15 cellular contexts compared by ENCODE assay signal in the genomic region with DNA sequence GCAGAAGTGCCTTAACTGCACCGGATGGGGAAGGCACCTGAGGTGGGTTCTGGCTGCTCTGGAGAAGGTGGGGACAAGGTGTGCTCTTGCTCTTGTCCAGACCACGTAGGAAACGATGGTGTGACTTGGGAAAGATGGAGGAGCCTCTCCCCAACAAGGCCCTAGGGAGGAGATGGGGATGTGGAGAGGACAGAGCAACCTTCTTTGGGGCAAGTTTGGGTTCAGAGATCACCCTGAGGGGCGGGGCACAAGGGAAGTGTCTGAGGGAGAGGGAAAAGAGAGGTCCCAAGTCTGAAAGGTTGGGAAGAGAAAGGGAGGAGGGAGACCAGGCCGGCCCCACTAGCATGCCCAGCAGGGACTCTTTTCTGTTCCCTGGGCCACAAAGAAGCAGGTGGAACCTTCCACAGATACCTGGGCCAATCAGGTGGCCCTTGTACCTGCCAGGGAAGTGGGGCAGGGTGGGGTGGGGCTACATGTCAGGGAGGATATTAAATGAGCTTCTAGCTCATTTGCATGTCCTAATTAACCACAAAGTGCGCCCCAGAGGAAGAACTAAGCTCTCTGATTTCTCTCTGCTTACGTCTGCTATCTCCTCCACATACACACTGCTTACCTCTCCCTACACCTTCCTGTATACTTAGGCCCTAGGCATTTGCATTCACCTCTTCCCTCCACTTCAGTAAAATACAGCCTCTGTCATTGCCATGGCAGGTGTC. TPM values are rescaled to one million over a fixed set of nuclear protein-coding genes. Genes with fewer than 3 reads are reported as not detected.
DNase-seq lines count a peak whose midpoint lies in the region; ATAC-seq, FAIRE-seq and TF ChIP-seq lines count a peak whose summit lies in the region.
"Had no signal": no experiment of that assay in that cellular context is flagged by ENCODE, and none has a peak within 500 bp of the region (broad histone marks: within the 10 kb centered on the region; RNA-seq: fewer than 3 reads in every experiment).

No MANE protein-coding gene starts in this region.

- H3K27ac ChIP-seq in CD4-positive, alpha-beta memory T cell (ENCODE audit: low read depth, low read length), result peak overlapping the region; percentile 41
- no peak overlapping the region for H3K27ac ChIP-seq in HEK293 (ENCODE audit: extremely low read depth, low read depth, low read length)
- H3K27ac ChIP-seq in astrocyte (ENCODE audit: low read depth, low read length), result no peak overlapping the region
- H3K27ac ChIP-seq in mesenchymal stem cell (ENCODE audit: low read length, poor library complexity, severe bottlenecking), result no peak overlapping the region
- H3K27ac ChIP-seq in foreskin keratinocyte, result no peak overlapping the region
- H3K27ac ChIP-seq: BLaER1 had no signal

- peaks cover 3% of the 10 kb centered on the region for H4K20me1 ChIP-seq in astrocyte (ENCODE audit: insufficient read depth, low read length)
- H4K20me1 ChIP-seq: BLaER1 had no signal

- H3K36me3 Mint-ChIP-seq in CD4-positive, alpha-beta memory T cell, result no peaks in the 10 kb centered on the region
- H3K36me3 Mint-ChIP-seq in astrocyte (ENCODE audit: low read depth, unreplicated experiment), result peaks cover 4% of the 10 kb centered on the region

- no peak for ATAC-seq in foreskin keratinocyte

- H3K9me3 Mint-ChIP-seq in CD4-positive, alpha-beta memory T cell, result no peaks in the 10 kb centered on the region
- no peaks in the 10 kb centered on the region for H3K9me3 Mint-ChIP-seq in astrocyte (ENCODE audit: unreplicated experiment)
- H3K9me3 Mint-ChIP-seq: activated CD4-positive, alpha-beta memory T cell treated with anti-CD3 and anti-CD28 coated beads, Interleukin-2, amount 10 ng/mL, durations not matched to agents 7 days and 5 days had no signal

- no peaks in the 10 kb centered on the region for H3K27me3 ChIP-seq in CD4-positive, alpha-beta memory T cell (ENCODE audit: insufficient read depth, low read length)
- no peaks in the 10 kb centered on the region for H3K27me3 ChIP-seq in astrocyte (ENCODE audit: insufficient read depth, low read length)
- no peaks in the 10 kb centered on the region for H3K27me3 ChIP-seq in mesenchymal stem cell (ENCODE audit: control insufficient read depth in 1 of 2, insufficient read depth in 1 of 2, low read length in 2 of 2)
- H3K27me3 ChIP-seq in MG63, result no peaks in the 10 kb centered on the region
- no peaks in the 10 kb centered on the region for H3K27me3 ChIP-seq in foreskin keratinocyte
- H3K27me3 ChIP-seq: BLaER1 had no signal

- no peak overlapping the region for H3K4ac ChIP-seq in mesenchymal stem cell (ENCODE audit: low read depth in 1 of 2, low read length in 2 of 2)

- H4K91ac ChIP-seq in mesenchymal stem cell (ENCODE audit: low read length), result peak overlapping the region; percentile 41

- no peaks in the 10 kb centered on the region for H3K27me3 Mint-ChIP-seq in CD4-positive, alpha-beta memory T cell
- H3K27me3 Mint-ChIP-seq in astrocyte (ENCODE audit: low read depth, unreplicated experiment), result peaks cover 2% of the 10 kb centered on the region
- H3K27me3 Mint-ChIP-seq: activated CD4-positive, alpha-beta memory T cell treated with anti-CD3 and anti-CD28 coated beads, Interleukin-2, amount 10 ng/mL, durations not matched to agents 7 days and 5 days had no signal

- H3K9me3 ChIP-seq in CD4-positive, alpha-beta memory T cell (ENCODE audit: control insufficient read depth in 1 of 2, low read length in 2 of 2), result no peaks in the 10 kb centered on the region
- H3K9me3 ChIP-seq in HEK293 (ENCODE audit: control insufficient read depth, insufficient read depth, low read depth, low read length) (no peaks in the 10 kb centered on the region), astrocyte (ENCODE audit: insufficient read depth, low read depth, low read length) (no peaks in the 10 kb centered on the region), mesenchymal stem cell (ENCODE audit: control insufficient read depth, low read length) (no peaks in the 10 kb centered on the region), MG63 (no peaks in the 10 kb centered on the region; the same call in 1 of the 2 replicates)
- H3K9me3 ChIP-seq: BLaER1 had no signal

- POLR2A ChIA-PET in CD4-positive, alpha-beta memory T cell (lab: Charles Lee; ENCODE audit: partially characterized antibody), result interaction anchor here (0.8 to 4.0 kb wide), 2 partner anchors 16 to 32 kb away, joined by 7 to 19 read pairs; a partner anchor contains a TSS
- POLR2A ChIA-PET in HEK293 (lab: Yijun Ruan, JAX), result no interaction called here

- H3K27ac Mint-ChIP-seq in CD4-positive, alpha-beta memory T cell, result peak overlapping the region; percentile 75 to 97 (median 93)
- H3K27ac Mint-ChIP-seq in astrocyte (ENCODE audit: unreplicated experiment), result peak overlapping the region; percentile 60
- H3K27ac Mint-ChIP-seq: activated CD4-positive, alpha-beta memory T cell treated with anti-CD3 and anti-CD28 coated beads, Interleukin-2, amount 10 ng/mL, durations not matched to agents 7 days and 5 days had no signal

- H3K9ac ChIP-seq in astrocyte (ENCODE audit: low read length) (no peak overlapping the region), mesenchymal stem cell (ENCODE audit: low read length) (no peak overlapping the region)
- H3K9ac ChIP-seq: BLaER1 had no signal

- DNase-seq in CD4-positive, alpha-beta memory T cell, result peak; percentile 58 to 83 (median 69)
- DNase-seq in astrocyte (ENCODE audit: low read depth) (no peak), mesenchymal stem cell (no peak), MG63 (no peak), hippocampal formation (lab: John Stamatoyannopoulos, UW) (no peak), foreskin keratinocyte (no peak)
- DNase-seq: activated CD4-positive, alpha-beta memory T cell treated with anti-CD3 and anti-CD28 coated beads, Interleukin-2, amount 10 ng/mL, durations not matched to agents 7 days and 5 days; activated naive CD4-positive, alpha-beta T cell treated with Interleukin-2 at 50 U/mL for 16 hours; DMS79 treated with DMSO at 0.1 percent for 48 hours; foreskin melanocyte; mesendoderm; nucleus accumbens had no signal

- H3K14ac ChIP-seq in mesenchymal stem cell (ENCODE audit: low read length in 2 of 2), result no peak overlapping the region

- peak overlapping the region; percentile 8 for H2BK15ac ChIP-seq in mesenchymal stem cell (ENCODE audit: low read depth, poor library complexity, severe bottlenecking)

- H3K23ac ChIP-seq in mesenchymal stem cell (ENCODE audit: low read length in 2 of 2), result no peak overlapping the region

- H3K79me2 ChIP-seq in astrocyte (ENCODE audit: insufficient read depth, low read length), result no peaks in the 10 kb centered on the region

- no peak overlapping the region for H2BK12ac ChIP-seq in mesenchymal stem cell (ENCODE audit: low read length in 2 of 2)

- no peak overlapping the region for H4K8ac ChIP-seq in mesenchymal stem cell (ENCODE audit: low read length)

- no peaks in the 10 kb centered on the region for H3K36me3 ChIP-seq in CD4-positive, alpha-beta memory T cell (ENCODE audit: insufficient read depth, low read length)
- H3K36me3 ChIP-seq in HEK293 (ENCODE audit: control insufficient read depth in 2 of 2, insufficient read depth in 1 of 2, low read length in 2 of 2), result no peaks in the 10 kb centered on the region
- no peaks in the 10 kb centered on the region for H3K36me3 ChIP-seq in astrocyte (ENCODE audit: insufficient read depth, low read length)
- H3K36me3 ChIP-seq in mesenchymal stem cell (ENCODE audit: control insufficient read depth in 1 of 2, insufficient read depth in 2 of 2, low read depth in 1 of 2, low read length in 2 of 2), result peaks cover 20 to 28% of the 10 kb centered on the region in 2 experiments
- no peaks in the 10 kb centered on the region for H3K36me3 ChIP-seq in MG63
- H3K36me3 ChIP-seq: BLaER1 had no signal

- H3K4me2 ChIP-seq in astrocyte (ENCODE audit: low read length), result no peak overlapping the region
- no peak overlapping the region for H3K4me2 ChIP-seq in mesenchymal stem cell (ENCODE audit: low read length, poor library complexity, severe bottlenecking)
- H3K4me2 ChIP-seq: BLaER1, smooth muscle cell had no signal

- CTCF ChIA-PET in CD4-positive, alpha-beta memory T cell (lab: Charles Lee; ENCODE audit: partially characterized antibody), result interaction anchor here (1.1 to 1.2 kb wide), 3 partner anchors 9 to 24 kb away, joined by 3 to 5 read pairs (median 3); no protein-coding TSS in a partner anchor
- CTCF ChIA-PET in HEK293 (lab: Yijun Ruan, JAX), result interaction anchor here (0.9 kb wide), 1 partner anchor 8 kb away, joined by 4 read pairs; no protein-coding TSS in a partner anchor

- no peak overlapping the region for H3K18ac ChIP-seq in mesenchymal stem cell (ENCODE audit: low read depth in 1 of 2, low read length in 2 of 2)

- TF ChIP-seq CTCF in HEK293 (tag by site-specific recombination; IDR thresholded peaks at IDR 0.05), result no peak
- TF ChIP-seq CTCF in astrocyte (IDR thresholded peaks at IDR 0.05; ENCODE audit: insufficient read depth, low read depth, low read length), result no peak
- no peak for TF ChIP-seq CTCF in foreskin keratinocyte (conservative IDR thresholded peaks at IDR 0.05)

- H3K4me1 Mint-ChIP-seq in CD4-positive, alpha-beta memory T cell, result peaks cover 20 to 42% (median 32%) of the 10 kb centered on the region in 4 donors
- no peaks in the 10 kb centered on the region for H3K4me1 Mint-ChIP-seq in astrocyte (ENCODE audit: low read depth, unreplicated experiment)

- 84% methylated on average over 7 of the region's 7 CpGs for WGBS in mesenchymal stem cell

- peak overlapping the region in 4 of 8 donors; percentile 10 to 36 (median 25) for H3K4me3 Mint-ChIP-seq in CD4-positive, alpha-beta memory T cell
- H3K4me3 Mint-ChIP-seq in astrocyte (ENCODE audit: unreplicated experiment), result no peak overlapping the region
- H3K4me3 Mint-ChIP-seq: activated CD4-positive, alpha-beta memory T cell treated with anti-CD3 and anti-CD28 coated beads, Interleukin-2, amount 10 ng/mL, durations not matched to agents 7 days and 5 days had no signal

- no peak overlapping the region for H2AK5ac ChIP-seq in mesenchymal stem cell (ENCODE audit: low read length, severe bottlenecking)

- no peak for FAIRE-seq in astrocyte (lab: Jason Lieb, UNC)

- H2BK120ac ChIP-seq in mesenchymal stem cell (ENCODE audit: low read depth, low read length), result no peak overlapping the region

- intact Hi-C loops in CD4-positive, alpha-beta memory T cell (cut with micrococcal nuclease), result loop anchor here (2.0 kb wide), 2 partner anchors 16 to 32 kb away; a partner anchor contains a TSS

- H2AFZ ChIP-seq in astrocyte (ENCODE audit: low read depth, low read length), result no peak overlapping the region
- H2AFZ ChIP-seq in mesenchymal stem cell (ENCODE audit: low read depth, low read length), result no peak overlapping the region

- no peak overlapping the region for H2BK5ac ChIP-seq in mesenchymal stem cell (ENCODE audit: low read depth, low read length, poor library complexity, severe bottlenecking)

- peak overlapping the region in 1 of 2 donors; percentile 19 for H3K4me3 ChIP-seq in CD4-positive, alpha-beta memory T cell (ENCODE audit: low read length in 2 of 2)
- no peak overlapping the region for H3K4me3 ChIP-seq in HEK293 (ENCODE audit: low read depth, low read length)
- H3K4me3 ChIP-seq in astrocyte (ENCODE audit: insufficient read depth, low read depth, low read length), result no peak overlapping the region
- H3K4me3 ChIP-seq in mesenchymal stem cell (ENCODE audit: insufficient read depth in 1 of 2, low read depth in 1 of 2, low read length in 2 of 2), result no peak overlapping the region
- no peak overlapping the region for H3K4me3 ChIP-seq in MG63
- H3K4me3 ChIP-seq: BLaER1, smooth muscle cell had no signal

- H3K79me1 ChIP-seq in mesenchymal stem cell (replicated peaks; ENCODE audit: low read length, poor library complexity, severe bottlenecking), result peaks cover under 1% of the 10 kb centered on the region

- peaks cover 22% of the 10 kb centered on the region for H3K4me1 ChIP-seq in CD4-positive, alpha-beta memory T cell (ENCODE audit: insufficient read depth, low read length)
- H3K4me1 ChIP-seq in HEK293 (ENCODE audit: control insufficient read depth, insufficient read depth, low read length) (no peaks in the 10 kb centered on the region), astrocyte (ENCODE audit: insufficient read depth, low read length) (no peaks in the 10 kb centered on the region), mesenchymal stem cell (ENCODE audit: control insufficient read depth, insufficient read depth, low read depth, low read length) (peaks cover 5% of the 10 kb centered on the region), foreskin keratinocyte (no peaks in the 10 kb centered on the region)
- H3K4me1 ChIP-seq: BLaER1 had no signal

RNA-seq across cellular contexts. Expression of a gene that starts 15.9 kb away (rescaled TPM):
- 1 to 10 TPM; 2.2 to 2.4 TPM for total RNA-seq in CD4-positive, alpha-beta memory T cell
- polyA plus RNA-seq in CD4-positive, alpha-beta memory T cell, result under 1 TPM; 0.16 to 0.24 TPM
- total RNA-seq in astrocyte, result 7.3 and 12.6 TPM in 2 replicates
- polyA plus RNA-seq in mesenchymal stem cell (2013, experiment 1 of 2), result 4.3 TPM
- 3.7 TPM for polyA plus RNA-seq in mesenchymal stem cell (2013, experiment 2 of 2)
- 1.1 TPM in 2 replicates for total RNA-seq in MG63 (2014; rRNA removed; shearing (Covaris generic); ENCODE audit: low replicate concordance)
- total RNA-seq in foreskin keratinocyte, result 2.9 and 3.2 TPM in 2 replicates
- 2.0 and 2.4 TPM in 2 replicates for polyA plus RNA-seq in foreskin keratinocyte
- total RNA-seq: smooth muscle cell had no signal

RNA-seq across cellular contexts. Expression of a gene that starts 32.5 kb away (rescaled TPM):
- total RNA-seq in CD4-positive, alpha-beta memory T cell, result 10 to 100 TPM; 22.2 to 26.0 TPM
- 10 to 100 TPM; 10.1 to 13.9 TPM for polyA plus RNA-seq in CD4-positive, alpha-beta memory T cell
- 13.1 and 15.4 TPM in 2 replicates for total RNA-seq in astrocyte
- 8.2 TPM for polyA plus RNA-seq in mesenchymal stem cell (2013, experiment 1 of 2)
- polyA plus RNA-seq in mesenchymal stem cell (2013, experiment 2 of 2), result 9.0 TPM
- total RNA-seq in MG63 (2014; rRNA removed; shearing (Covaris generic); ENCODE audit: low replicate concordance), result 22.4 and 31.0 TPM in 2 replicates
- 17.2 and 19.0 TPM in 2 replicates for total RNA-seq in foreskin keratinocyte
- polyA plus RNA-seq in foreskin keratinocyte, result 6.8 and 8.2 TPM in 2 replicates

Comparison
In these comparisons a context has a peak if more than half of its experiments do, and no peak if none do; other contexts are left out.
1. DNase-seq: peak in CD4-positive, alpha-beta memory T cell (5 of 5); none in astrocyte (single experiment), mesenchymal stem cell (single experiment), MG63 (single experiment), hippocampal formation (0 of 2) and foreskin keratinocyte (0 of 2).